Comparison of ENCODE assay signal across 26 cellular contexts in the genomic region with DNA sequence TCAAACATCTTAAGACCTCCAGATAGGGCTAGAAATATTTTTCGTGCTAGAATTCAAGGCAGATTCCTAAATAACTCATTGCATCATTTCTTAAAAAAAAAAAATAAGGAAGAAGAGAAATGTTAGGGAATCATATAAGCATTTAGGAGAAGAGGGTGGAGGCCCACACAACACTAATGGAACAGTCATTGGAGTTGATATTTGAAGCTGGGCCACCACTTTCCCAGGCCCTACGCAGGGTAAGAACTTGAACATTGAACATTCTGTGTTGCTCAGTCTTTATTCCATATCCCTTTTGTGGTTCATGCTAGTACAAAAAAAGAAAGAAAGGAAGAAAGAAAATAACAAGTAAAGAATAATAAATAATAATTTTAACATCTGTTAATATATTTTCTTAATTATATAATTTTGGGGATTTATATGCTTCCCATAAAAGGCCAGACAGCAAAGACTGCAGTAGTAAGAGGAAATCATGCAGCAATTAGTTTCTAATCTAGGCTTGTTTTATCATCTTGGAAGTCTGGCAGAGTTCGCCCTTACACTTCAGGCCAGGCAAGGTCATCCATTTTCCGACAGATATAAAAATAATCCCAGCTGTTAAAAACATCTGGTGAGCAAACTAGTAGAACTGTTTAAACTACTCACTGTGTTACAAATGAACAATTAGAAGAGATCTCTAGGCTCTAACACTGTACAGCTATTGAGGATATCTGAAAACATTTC.
A peak's percentile ranks its signal among the peaks of the same experiment; 100 is the strongest.
DNase-seq lines count a peak whose midpoint lies in the region; ATAC-seq, FAIRE-seq and TF ChIP-seq lines count a peak whose summit lies in the region.
"Had no signal": no experiment of that assay in that cellular context is flagged by ENCODE, and none has a peak within 500 bp of the region (broad histone marks: within the 10 kb centered on the region; RNA-seq: fewer than 3 reads in every experiment).

No MANE protein-coding gene starts in this region.

- TF ChIP-seq CTCF in fibroblast of the aortic adventitia (IDR thresholded peaks at IDR 0.05; ENCODE audit: insufficient read depth, low read length) (no peak), upper lobe of right lung (IDR thresholded peaks at IDR 0.05) (no peak), D721Med (IDR thresholded peaks at IDR 0.05; ENCODE audit: insufficient read depth, missing control alignments) (no peak), WTC11 (IDR thresholded peaks at IDR 0.05) (no peak)

- H2BK15ac ChIP-seq in mesenchymal stem cell (ENCODE audit: low read depth, poor library complexity, severe bottlenecking): no peak overlapping the region

- H3K27me3 Mint-ChIP-seq in WTC11 (ENCODE audit: low read depth): no peaks in the 10 kb centered on the region
- peaks cover 0 to 4% of the 10 kb centered on the region in 2 donors for H3K27me3 Mint-ChIP-seq in CD8-positive, alpha-beta memory T cell
- H3K27me3 Mint-ChIP-seq: CD4-positive, alpha-beta memory T cell had no signal

- no peak overlapping the region for H3K4ac ChIP-seq in mesenchymal stem cell (ENCODE audit: low read depth in 1 of 2, low read length in 2 of 2)

- H3K4me3 ChIP-seq in fibroblast of the aortic adventitia (ENCODE audit: low read depth, low read length) (no peak overlapping the region), mesenchymal stem cell (ENCODE audit: insufficient read depth in 1 of 2, low read depth in 1 of 2, low read length in 2 of 2) (no peak overlapping the region), upper lobe of right lung (no peak overlapping the region)
- H3K4me3 ChIP-seq in CD8-positive, alpha-beta memory T cell (ENCODE audit: low read length): no peak overlapping the region
- H3K4me3 ChIP-seq: adrenal gland, lower lobe of right lung, SJCRH30 had no signal

- H3K36me3 Mint-ChIP-seq in WTC11: no peaks in the 10 kb centered on the region
- H3K36me3 Mint-ChIP-seq in CD8-positive, alpha-beta memory T cell: peaks cover 0 to 2% (median 0%) of the 10 kb centered on the region in 3 donors
- H3K36me3 Mint-ChIP-seq: stimulated activated effector memory CD8-positive, alpha-beta T cell treated with anti-CD3 and anti-CD28 coated beads, Interleukin-12 subunit alpha, Interleukin-12 subunit beta, amount 100 ng/mL, for 72 hours had no signal

- no peak overlapping the region for H3K4me3 Mint-ChIP-seq in WTC11
- H3K4me3 Mint-ChIP-seq in CD8-positive, alpha-beta memory T cell: no peak overlapping the region
- H3K4me3 Mint-ChIP-seq: CD4-positive, alpha-beta memory T cell; stimulated activated effector memory CD8-positive, alpha-beta T cell treated with anti-CD3 and anti-CD28 coated beads, Interleukin-12 subunit alpha, Interleukin-12 subunit beta, amount 100 ng/mL, for 72 hours; T-helper 1 cell treated with Interleukin-12 subunit alpha and Interleukin-12 subunit beta and Interleukin-4 antibody, amounts not matched to agents 30 μg/mL and 1 μg/mL, for 36 hours had no signal

- no peak overlapping the region for H2BK5ac ChIP-seq in mesenchymal stem cell (ENCODE audit: low read depth, low read length, poor library complexity, severe bottlenecking)

- no peaks in the 10 kb centered on the region for H3K27me3 ChIP-seq in mesenchymal stem cell (ENCODE audit: control insufficient read depth in 1 of 2, insufficient read depth in 1 of 2, low read length in 2 of 2)
- no peaks in the 10 kb centered on the region for H3K27me3 ChIP-seq in upper lobe of right lung
- H3K27me3 ChIP-seq in CD8-positive, alpha-beta memory T cell (ENCODE audit: insufficient read depth, low read length, poor library complexity, severe bottlenecking): no peaks in the 10 kb centered on the region
- H3K27me3 ChIP-seq: adrenal gland, SJCRH30 had no signal

- H3K4me1 ChIP-seq in mesenchymal stem cell (ENCODE audit: control insufficient read depth, insufficient read depth, low read depth, low read length) (no peaks in the 10 kb centered on the region), upper lobe of right lung (no peaks in the 10 kb centered on the region)
- no peaks in the 10 kb centered on the region for H3K4me1 ChIP-seq in CD8-positive, alpha-beta memory T cell (ENCODE audit: insufficient read depth, low read length)

- no peak overlapping the region for H2AK5ac ChIP-seq in mesenchymal stem cell (ENCODE audit: low read length, severe bottlenecking)

- H4K91ac ChIP-seq in mesenchymal stem cell (ENCODE audit: low read length): no peak overlapping the region

- H3K9ac ChIP-seq in mesenchymal stem cell (ENCODE audit: low read length): peak overlapping the region; percentile 14

- no peak overlapping the region for H3K14ac ChIP-seq in mesenchymal stem cell (ENCODE audit: low read length in 2 of 2)

- H2BK120ac ChIP-seq in mesenchymal stem cell (ENCODE audit: low read depth, low read length): no peak overlapping the region

- H3K79me1 ChIP-seq in mesenchymal stem cell (replicated peaks; ENCODE audit: low read length, poor library complexity, severe bottlenecking): no peaks in the 10 kb centered on the region

- POLR2A ChIA-PET in WTC11 (lab: Charles Lee): no interaction called here
- POLR2A ChIA-PET in CD8-positive, alpha-beta memory T cell (lab: Charles Lee): no interaction called here

- H3K4me2 ChIP-seq in mesenchymal stem cell (ENCODE audit: low read length, poor library complexity, severe bottlenecking): no peak overlapping the region

- no peak overlapping the region for H3K18ac ChIP-seq in mesenchymal stem cell (ENCODE audit: low read depth in 1 of 2, low read length in 2 of 2)

- H2BK12ac ChIP-seq in mesenchymal stem cell (ENCODE audit: low read length in 2 of 2): no peak overlapping the region

- H3K27ac Mint-ChIP-seq in WTC11: no peak overlapping the region
- no peak overlapping the region for H3K27ac Mint-ChIP-seq in CD8-positive, alpha-beta memory T cell
- H3K27ac Mint-ChIP-seq: CD4-positive, alpha-beta memory T cell; stimulated activated effector memory CD8-positive, alpha-beta T cell treated with anti-CD3 and anti-CD28 coated beads, Interleukin-12 subunit alpha, Interleukin-12 subunit beta, amount 100 ng/mL, for 72 hours; T-helper 1 cell treated with Interleukin-12 subunit alpha and Interleukin-12 subunit beta and Interleukin-4 antibody, amounts not matched to agents 30 μg/mL and 1 μg/mL, for 36 hours had no signal

- H3K23ac ChIP-seq in mesenchymal stem cell (ENCODE audit: low read length in 2 of 2): no peak overlapping the region

- ATAC-seq in SK-N-SH treated with all-trans-retinoic acid at 6 μM for 48 hours (no peak), upper lobe of right lung (no peak), WTC11 (no peak)
- ATAC-seq: esophagus mucosa; stimulated activated effector memory CD8-positive, alpha-beta T cell treated with anti-CD3 and anti-CD28 coated beads, Interleukin-12 subunit alpha, Interleukin-12 subunit beta, amount 100 ng/mL, for 72 hours had no signal

- H3K9me3 Mint-ChIP-seq in WTC11: peaks cover 4% of the 10 kb centered on the region
- no peaks in the 10 kb centered on the region for H3K9me3 Mint-ChIP-seq in CD8-positive, alpha-beta memory T cell
- H3K9me3 Mint-ChIP-seq: CD4-positive, alpha-beta memory T cell; stimulated activated effector memory CD8-positive, alpha-beta T cell treated with anti-CD3 and anti-CD28 coated beads, Interleukin-12 subunit alpha, Interleukin-12 subunit beta, amount 100 ng/mL, for 72 hours; T-helper 1 cell treated with Interleukin-12 subunit alpha and Interleukin-12 subunit beta and Interleukin-4 antibody, amounts not matched to agents 30 μg/mL and 1 μg/mL, for 36 hours had no signal

- DNase-seq in fibroblast of the aortic adventitia (ENCODE audit: low read depth) (peak; percentile 52), mesenchymal stem cell (no peak), upper lobe of right lung (no peak), D721Med (ENCODE audit: insufficient read length, low spot score) (no peak), WTC11 (ENCODE audit: low spot score) (no peak)
- no peak for DNase-seq in CD8-positive, alpha-beta memory T cell
- DNase-seq: activated CD4-positive, alpha-beta T cell treated with anti-CD3 and anti-CD28 coated beads, Interleukin-2, amount 50 U/mL, for 4 hours; activated gamma-delta T cell treated with Interleukin-2 at 50 U/mL for 16 hours; activated T-cell treated with anti-CD3 and anti-CD28 coated beads for 4 hours; CD4-positive, alpha-beta memory T cell; central memory CD4-positive, alpha-beta T cell; DMS79 treated with DMSO at 0.1 percent for 48 hours; glutamatergic neuron; Karpas-422; lower lobe of right lung; NCI-H1930; NCI-H226; retina; SJCRH30; WERI-Rb-1 had no signal

- 0 out of 2 replicates have a peak, but pooled peaks cover 2% of the 10 kb centered on the region for H3K4me1 Mint-ChIP-seq in WTC11
- H3K4me1 Mint-ChIP-seq in CD8-positive, alpha-beta memory T cell: no peaks in the 10 kb centered on the region
- H3K4me1 Mint-ChIP-seq: CD4-positive, alpha-beta memory T cell; stimulated activated effector memory CD8-positive, alpha-beta T cell treated with anti-CD3 and anti-CD28 coated beads, Interleukin-12 subunit alpha, Interleukin-12 subunit beta, amount 100 ng/mL, for 72 hours had no signal

- H4K8ac ChIP-seq in mesenchymal stem cell (ENCODE audit: low read length): no peak overlapping the region

- no peak for FAIRE-seq in D721Med (lab: Jason Lieb, UNC)
- FAIRE-seq: HTR-8/SVneo had no signal

- H3K27ac ChIP-seq in mesenchymal stem cell (ENCODE audit: low read length, poor library complexity, severe bottlenecking) (no peak overlapping the region), upper lobe of right lung (peak overlapping the region; percentile 9)
- no peak overlapping the region for H3K27ac ChIP-seq in CD8-positive, alpha-beta memory T cell (ENCODE audit: low read depth, low read length)
- H3K27ac ChIP-seq: adrenal gland, lower lobe of right lung, SJCRH30, WERI-Rb-1 had no signal

- 70% methylated on average over 2 of the region's 4 CpGs for WGBS in mesenchymal stem cell

- intact Hi-C loops in upper lobe of right lung (cut with DNase I): no loop called here

- CTCF ChIA-PET in WTC11 (lab: Charles Lee): no interaction called here
- CTCF ChIA-PET in CD8-positive, alpha-beta memory T cell (lab: Charles Lee): no interaction called here

- H3K36me3 ChIP-seq in mesenchymal stem cell (ENCODE audit: control insufficient read depth in 1 of 2, insufficient read depth in 2 of 2, low read depth in 1 of 2, low read length in 2 of 2): peaks cover 0 to 4% of the 10 kb centered on the region in 2 experiments
- H3K36me3 ChIP-seq in upper lobe of right lung: no peaks in the 10 kb centered on the region
- H3K36me3 ChIP-seq in CD8-positive, alpha-beta memory T cell (ENCODE audit: insufficient read depth, low read length): no peaks in the 10 kb centered on the region
- H3K36me3 ChIP-seq: adrenal gland, lower lobe of right lung, SJCRH30 had no signal

- H3K9me3 ChIP-seq in mesenchymal stem cell (ENCODE audit: control insufficient read depth, low read length) (no peaks in the 10 kb centered on the region), upper lobe of right lung (no peaks in the 10 kb centered on the region)
- no peaks in the 10 kb centered on the region for H3K9me3 ChIP-seq in CD8-positive, alpha-beta memory T cell (ENCODE audit: low read length)
- H3K9me3 ChIP-seq: adrenal gland, lower lobe of right lung, SJCRH30 had no signal

- H2AFZ ChIP-seq in mesenchymal stem cell (ENCODE audit: low read depth, low read length): no peak overlapping the region

TF ChIP-seq in SK-N-SH treated with all-trans-retinoic acid at 6 μM for 48 hours, 23 proteins besides CTCF, POLR2A, EP300 and RAD21 (continues in another document):
- TF ChIP-seq CSDC2 (CRISPR knock-in tag; IDR thresholded peaks at IDR 0.05) (no peak), ISL1 (CRISPR knock-in tag; IDR thresholded peaks at IDR 0.05) (no peak)
